ENCODE assay signal across 8 cellular contexts in genomic region chr16:15650698-15651161, GRCh38. TPM values are rescaled to one million over a fixed set of nuclear protein-coding genes. Genes with fewer than 3 reads are reported as not detected.
DNase-seq lines count a peak whose midpoint lies in the region; ATAC-seq and TF ChIP-seq lines count a peak whose summit lies in the region.

No MANE protein-coding gene starts in this region.

- peaks cover 5% of the 10 kb centered on the region for H3K27me3 Mint-ChIP-seq in glutamatergic neuron (ENCODE audit: unreplicated experiment)

- H3K4me3 Mint-ChIP-seq in glutamatergic neuron (ENCODE audit: unreplicated experiment) = peak overlapping the region; percentile 99

- peaks cover 0 to 4% (median 0%) of the 10 kb centered on the region in 11 experiments; a peak in 1 of 22 replicates for H3K9me3 ChIP-seq in BLaER1 treated with 17β-estradiol and CSF1 and Interleukin-3, amounts not matched to agents 10 nM and 100 nM (replicated peaks in 1 of 11)

- H3K9me3 Mint-ChIP-seq in glutamatergic neuron (ENCODE audit: unreplicated experiment) = peaks cover 2% of the 10 kb centered on the region

- H3K4me3 ChIP-seq in BLaER1 treated with 17β-estradiol and CSF1 and Interleukin-3, amounts not matched to agents 10 nM and 100 nM = peak overlapping the region; percentile 82 to 100 (median 94)

- no peaks in the 10 kb centered on the region for H3K36me3 Mint-ChIP-seq in glutamatergic neuron (ENCODE audit: unreplicated experiment)

- peaks cover 36 to 53% (median 48%) of the 10 kb centered on the region in 11 experiments for H4K20me1 ChIP-seq in BLaER1 treated with 17β-estradiol and CSF1 and Interleukin-3, amounts not matched to agents 10 nM and 100 nM

- no peaks in the 10 kb centered on the region for H3K4me1 Mint-ChIP-seq in glutamatergic neuron (ENCODE audit: low read depth, unreplicated experiment)

- H3K9ac ChIP-seq in BLaER1 treated with 17β-estradiol and CSF1 and Interleukin-3, amounts not matched to agents 10 nM and 100 nM = peak overlapping the region; percentile 93 to 98 (median 96)

- no peak for TF ChIP-seq CTCF in glutamatergic neuron (IDR thresholded peaks at IDR 0.05; ENCODE audit: partially characterized antibody, unreplicated experiment)

- no peaks in the 10 kb centered on the region for H3K27me3 ChIP-seq in BLaER1 treated with 17β-estradiol and CSF1 and Interleukin-3, amounts not matched to agents 10 nM and 100 nM

- peak overlapping the region; percentile 62 for H3K27ac Mint-ChIP-seq in glutamatergic neuron (ENCODE audit: unreplicated experiment)

- peaks cover 29 to 41% (median 38%) of the 10 kb centered on the region in 11 experiments; a peak in 21 of 22 replicates for H3K36me3 ChIP-seq in BLaER1 treated with 17β-estradiol and CSF1 and Interleukin-3, amounts not matched to agents 10 nM and 100 nM

- DNase-seq in M059J (ENCODE audit: low read depth) = peak; percentile 39
- peak; percentile 20 for DNase-seq in activated gamma-delta T cell treated with anti-CD3 and anti-CD28 coated beads, Interleukin-2, amount 50 U/mL, for 16 hours (ENCODE audit: low read depth)
- DNase-seq in glutamatergic neuron = no peak
- peak; percentile 28 for DNase-seq in pons (ENCODE audit: low spot score)
- no peak for DNase-seq in occipital lobe (lab: John Stamatoyannopoulos, UW)
- DNase-seq in DMS79 treated with DMSO at 0.1 percent for 48 hours (lab: John Stamatoyannopoulos, UW) = no peak

- ATAC-seq in GM19467 (IDR thresholded peaks at IDR 0.05; ENCODE audit: unreplicated experiment) = peak; percentile 39

- H3K27ac ChIP-seq in BLaER1 treated with 17β-estradiol and CSF1 and Interleukin-3, amounts not matched to agents 10 nM and 100 nM = peak overlapping the region; percentile 84 to 98 (median 95)

- peaks cover 27 to 53% (median 41%) of the 10 kb centered on the region in 10 experiments for H3K4me1 ChIP-seq in BLaER1 treated with 17β-estradiol and CSF1 and Interleukin-3, amounts not matched to agents 10 nM and 100 nM

- peak overlapping the region; percentile 76 to 99 (median 90) for H3K4me2 ChIP-seq in BLaER1 treated with 17β-estradiol and CSF1 and Interleukin-3, amounts not matched to agents 10 nM and 100 nM

RNA-seq across cellular contexts. Expression of gene NDE1, which starts 0.7 kb away (rescaled TPM):
- 57.7 and 78.6 TPM in 2 replicates for total RNA-seq in M059J (2014; rRNA removed; shearing (Covaris generic))
- total RNA-seq in glutamatergic neuron (ENCODE audit: unreplicated experiment) (12.4 TPM), occipital lobe (4.2 TPM)

RNA-seq across cellular contexts. Expression of gene MARF1, which starts 7.8 kb away (rescaled TPM):
- total RNA-seq in M059J (2014; rRNA removed; shearing (Covaris generic)) = 11.7 and 13.8 TPM in 2 replicates
- total RNA-seq in glutamatergic neuron (ENCODE audit: unreplicated experiment) (70.5 TPM), occipital lobe (24.0 TPM)

Comparison
In these comparisons a context has a peak if more than half of its experiments do, and no peak if none do; other contexts are left out.
1. DNase-seq: peak in M059J (single experiment), activated gamma-delta T cell treated with anti-CD3 and anti-CD28 coated beads, Interleukin-2, amount 50 U/mL, for 16 hours (single experiment) and pons (single experiment); none in glutamatergic neuron (single experiment), occipital lobe (single experiment) and DMS79 treated with DMSO at 0.1 percent for 48 hours (single experiment).